ENCODE assay signal across 17 cellular contexts in genomic region chr6:15630202-15630601, GRCh38. TPM values are rescaled to one million over a fixed set of nuclear protein-coding genes. Genes with fewer than 3 reads are reported as not detected.
DNase-seq lines count a peak whose midpoint lies in the region; ATAC-seq, FAIRE-seq and TF ChIP-seq lines count a peak whose summit lies in the region.
"Had no signal": no experiment of that assay in that cellular context is flagged by ENCODE, and none has a peak within 500 bp of the region (broad histone marks: within the 10 kb centered on the region; RNA-seq: fewer than 3 reads in every experiment).

No MANE protein-coding gene starts in this region.

- no peaks in the 10 kb centered on the region for H3K27me3 ChIP-seq in pancreas
- H3K27me3 ChIP-seq: Peyer's patch had no signal

- H3K9ac ChIP-seq in SK-N-MC (ENCODE audit: insufficient read length) = no peak overlapping the region

- peaks cover 32% of the 10 kb centered on the region for H3K4me1 Mint-ChIP-seq in activated naive CD4-positive, alpha-beta T cell treated with anti-CD3 and anti-CD28 coated beads for 36 hours (ENCODE audit: low read depth)
- H3K4me1 Mint-ChIP-seq: H9 had no signal

- CTCF ChIA-PET in activated naive CD4-positive, alpha-beta T cell treated with anti-CD3 and anti-CD28 coated beads for 36 hours (lab: Charles Lee) = no interaction called here

- no peaks in the 10 kb centered on the region for H3K4me1 ChIP-seq in pancreas
- H3K4me1 ChIP-seq: A549 had no signal

- TF ChIP-seq CTCF in fibroblast of the aortic adventitia (IDR thresholded peaks at IDR 0.05; ENCODE audit: insufficient read depth, low read length) (no peak), pancreas (IDR thresholded peaks at IDR 0.05) (no peak)

- no peak overlapping the region for H3K4me3 Mint-ChIP-seq in activated naive CD4-positive, alpha-beta T cell treated with anti-CD3 and anti-CD28 coated beads for 36 hours
- H3K4me3 Mint-ChIP-seq: H9 had no signal

- no peaks in the 10 kb centered on the region for H3K9me3 Mint-ChIP-seq in activated naive CD4-positive, alpha-beta T cell treated with anti-CD3 and anti-CD28 coated beads for 36 hours
- H3K9me3 Mint-ChIP-seq: H9 had no signal

- H3K27ac Mint-ChIP-seq in activated naive CD4-positive, alpha-beta T cell treated with anti-CD3 and anti-CD28 coated beads for 36 hours = no peak overlapping the region
- H3K27ac Mint-ChIP-seq: H9 had no signal

- 11 to 30% methylated on average over 1 of the region's 1 CpG for WGBS in pancreas, 2 donors

- H3K36me3 Mint-ChIP-seq in activated naive CD4-positive, alpha-beta T cell treated with anti-CD3 and anti-CD28 coated beads for 36 hours (ENCODE audit: low read depth) = peaks cover 25% of the 10 kb centered on the region

- ATAC-seq in pancreas = no peak
- ATAC-seq in SK-N-SH treated with all-trans-retinoic acid at 6 μM for 48 hours = no peak
- ATAC-seq: A549, Right ventricle myocardium inferior had no signal

- DNase-seq in EH (ENCODE audit: low read depth) (peak; percentile 4), SK-N-MC (ENCODE audit: low read depth, low spot score) (no peak), fibroblast of the aortic adventitia (ENCODE audit: low read depth) (peak; percentile 18), pancreas (no peak), HCEC 1CT (no peak), HPDE6-E6E7 (ENCODE audit: extremely low spot score) (no peak)
- no peak for DNase-seq in activated naive CD4-positive, alpha-beta T cell treated with anti-CD3 and anti-CD28 coated beads for 36 hours
- DNase-seq: DMS 273 treated with DMSO at 0.1 percent for 48 hours, H9, NCI-H1048, NCI-H146, NCI-H510A treated with DMSO at 0.1 percent for 48 hours, Peyer's patch had no signal

- H3K9me3 ChIP-seq in SK-N-MC (ENCODE audit: low read depth, low read length) (no peaks in the 10 kb centered on the region), pancreas (no peaks in the 10 kb centered on the region)
- H3K9me3 ChIP-seq: A549, Peyer's patch had no signal

- H3K27me3 Mint-ChIP-seq in activated naive CD4-positive, alpha-beta T cell treated with anti-CD3 and anti-CD28 coated beads for 36 hours (ENCODE audit: low read depth) = no peaks in the 10 kb centered on the region

- intact Hi-C loops in pancreas (cut with DNase I) = no loop called here
- intact Hi-C loops in activated naive CD4-positive, alpha-beta T cell treated with anti-CD3 and anti-CD28 coated beads for 36 hours (cut with micrococcal nuclease) = no loop called here

- peaks cover 3% of the 10 kb centered on the region; the same call in 1 of the 2 replicates for H3K36me3 ChIP-seq in SK-N-MC (ENCODE audit: insufficient read depth, low read length)
- H3K36me3 ChIP-seq in pancreas = no peaks in the 10 kb centered on the region

- H3K4me3 ChIP-seq in SK-N-MC (no peak overlapping the region), fibroblast of the aortic adventitia (ENCODE audit: low read depth, low read length) (no peak overlapping the region), pancreas (no peak overlapping the region)
- H3K4me3 ChIP-seq: A549, Peyer's patch had no signal

- H3K27ac ChIP-seq in SK-N-MC (peak overlapping the region; percentile 20), pancreas (no peak overlapping the region)
- H3K27ac ChIP-seq: A549, C4-2B, Peyer's patch had no signal

- peak; percentile 13 for FAIRE-seq in pancreas (lab: Jason Lieb, UNC)
- FAIRE-seq: A549 had no signal

TF ChIP-seq in SK-N-SH treated with all-trans-retinoic acid at 6 μM for 48 hours, 23 proteins besides CTCF, POLR2A, EP300 and RAD21:
- TF ChIP-seq TCF4 (CRISPR knock-in tag; IDR thresholded peaks at IDR 0.05; ENCODE audit: borderline replicate concordance) (no peak), ZFP30 (CRISPR knock-in tag; IDR thresholded peaks at IDR 0.05) (no peak), OSR1 (CRISPR knock-in tag; IDR thresholded peaks at IDR 0.05) (no peak), TSHZ2 (CRISPR knock-in tag; IDR thresholded peaks at IDR 0.05) (no peak), ZFP3 (CRISPR knock-in tag; IDR thresholded peaks at IDR 0.05) (no peak), RARB (CRISPR knock-in tag; IDR thresholded peaks at IDR 0.05) (no peak), ZNF565 (CRISPR knock-in tag; conservative IDR thresholded peaks at IDR 0.05; ENCODE audit: low read depth) (no peak), CSDC2 (CRISPR knock-in tag; IDR thresholded peaks at IDR 0.05) (no peak), CREB5 (CRISPR knock-in tag; IDR thresholded peaks at IDR 0.05; ENCODE audit: low read depth) (no peak), ESRRG (CRISPR knock-in tag; IDR thresholded peaks at IDR 0.05) (no peak), ISL1 (CRISPR knock-in tag; IDR thresholded peaks at IDR 0.05) (no peak), PPARA (CRISPR knock-in tag; IDR thresholded peaks at IDR 0.05; ENCODE audit: borderline replicate concordance) (no peak), POU6F1 (CRISPR knock-in tag; IDR thresholded peaks at IDR 0.05; ENCODE audit: borderline replicate concordance, low read depth) (no peak), CSRNP3 (CRISPR knock-in tag; IDR thresholded peaks at IDR 0.05) (no peak), GLIS3 (CRISPR knock-in tag; IDR thresholded peaks at IDR 0.05) (no peak), TOX (CRISPR knock-in tag; IDR thresholded peaks at IDR 0.05; ENCODE audit: borderline replicate concordance) (no peak), ZC3H10 (CRISPR knock-in tag; IDR thresholded peaks at IDR 0.05) (no peak), ARNTL (CRISPR knock-in tag; IDR thresholded peaks at IDR 0.05; ENCODE audit: borderline replicate concordance, low read depth) (no peak), BACH2 (CRISPR knock-in tag; IDR thresholded peaks at IDR 0.05; ENCODE audit: borderline replicate concordance) (no peak), ZNF8 (CRISPR knock-in tag; IDR thresholded peaks at IDR 0.05) (no peak)
TF ChIP-seq in SK-N-SH treated with all-trans-retinoic acid at 6 μM for 48 hours: peak in this region for 0.

RNA-seq across cellular contexts. Expression of gene DTNBP1, which starts 32.6 kb away (rescaled TPM):
- total RNA-seq in fibroblast of the aortic adventitia (ENCODE audit: low replicate concordance) (5.8 and 6.9 TPM in 2 replicates), pancreas (10 to 100 TPM in 1 of 6 donors, 1 to 10 TPM in 5; 7.3 to 11.5 (median 8.0) TPM)
- 10 to 100 TPM in 1 of 2 donors, 1 to 10 TPM in 1; 6.5 to 10.9 TPM for polyA plus RNA-seq in pancreas
- total RNA-seq in activated naive CD4-positive, alpha-beta T cell treated with anti-CD3 and anti-CD28 coated beads for 36 hours = 10 to 100 TPM; 14.6 to 16.3 TPM

Comparison
In these comparisons a context has a peak if more than half of its experiments do, and no peak if none do; other contexts are left out.
1. DNase-seq: peak in EH (single experiment) and fibroblast of the aortic adventitia (single experiment); none in SK-N-MC (single experiment), pancreas (0 of 6), HCEC 1CT (single experiment), activated naive CD4-positive, alpha-beta T cell treated with anti-CD3 and anti-CD28 coated beads for 36 hours (single experiment) and HPDE6-E6E7 (single experiment).